In genomic region chr19:40619333-40620160, GRCh38 we compare ENCODE assay signal across 3 cellular contexts.
A peak's percentile ranks its signal among the peaks of the same experiment; 100 is the strongest.
TF ChIP-seq lines count a peak whose summit lies in the region.

No MANE protein-coding gene starts in this region.

TF ChIP-seq in SK-N-SH, 30 proteins besides CTCF, POLR2A, EP300 and RAD21 (continues in another document):
- TF ChIP-seq MXI1 (IDR thresholded peaks at IDR 0.05; ENCODE audit: low read depth, low read length) (no peak), GABPA (IDR thresholded peaks at IDR 0.05; ENCODE audit: low read depth) (no peak), NRF1 (IDR thresholded peaks at IDR 0.05; ENCODE audit: low read depth, low read length) (no peak), RCOR1 (IDR thresholded peaks at IDR 0.05; ENCODE audit: low read length) (no peak), FOXJ3 (CRISPR knock-in tag; IDR thresholded peaks at IDR 0.05) (no peak), TAF1 (IDR thresholded peaks at IDR 0.05; ENCODE audit: borderline replicate concordance, low read depth, low read length) (no peak), TCF12 (IDR thresholded peaks at IDR 0.05) (no peak), ZBTB33 (IDR thresholded peaks at IDR 0.05; ENCODE audit: borderline replicate concordance, low read depth) (no peak), RFX5 (IDR thresholded peaks at IDR 0.05; ENCODE audit: low read length) (no peak), CHD2 (IDR thresholded peaks at IDR 0.05; ENCODE audit: low read length, partially characterized antibody) (no peak), USF1 (IDR thresholded peaks at IDR 0.05; ENCODE audit: borderline replicate concordance, low read depth) (no peak), JUND (IDR thresholded peaks at IDR 0.05) (no peak)
- TF ChIP-seq, protein P1, sequence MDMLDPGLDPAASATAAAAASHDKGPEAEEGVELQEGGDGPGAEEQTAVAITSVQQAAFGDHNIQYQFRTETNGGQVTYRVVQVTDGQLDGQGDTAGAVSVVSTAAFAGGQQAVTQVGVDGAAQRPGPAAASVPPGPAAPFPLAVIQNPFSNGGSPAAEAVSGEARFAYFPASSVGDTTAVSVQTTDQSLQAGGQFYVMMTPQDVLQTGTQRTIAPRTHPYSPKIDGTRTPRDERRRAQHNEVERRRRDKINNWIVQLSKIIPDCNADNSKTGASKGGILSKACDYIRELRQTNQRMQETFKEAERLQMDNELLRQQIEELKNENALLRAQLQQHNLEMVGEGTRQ (IDR thresholded peaks at IDR 0.05; ENCODE audit: borderline replicate concordance, low read depth, low read length): no peak

TF ChIP-seq in SK-N-SH treated with all-trans-retinoic acid at 6 μM for 48 hours, 23 proteins besides CTCF, POLR2A, EP300 and RAD21:
- no peak for TF ChIP-seq ARNTL (CRISPR knock-in tag; IDR thresholded peaks at IDR 0.05; ENCODE audit: borderline replicate concordance, low read depth)
- TF ChIP-seq ZFP30 (CRISPR knock-in tag; IDR thresholded peaks at IDR 0.05): no peak
- TF ChIP-seq PPARA (CRISPR knock-in tag; IDR thresholded peaks at IDR 0.05; ENCODE audit: borderline replicate concordance): no peak
- no peak for TF ChIP-seq ZNF565 (CRISPR knock-in tag; conservative IDR thresholded peaks at IDR 0.05; ENCODE audit: low read depth)
- no peak for TF ChIP-seq CSDC2 (CRISPR knock-in tag; IDR thresholded peaks at IDR 0.05)
- no peak for TF ChIP-seq GLIS3 (CRISPR knock-in tag; IDR thresholded peaks at IDR 0.05)
- TF ChIP-seq TOX (CRISPR knock-in tag; IDR thresholded peaks at IDR 0.05; ENCODE audit: borderline replicate concordance): no peak
TF ChIP-seq in SK-N-SH treated with all-trans-retinoic acid at 6 μM for 48 hours: peak in this region for 0.

TF ChIP-seq in HepG2, 621 proteins besides CTCF, POLR2A, EP300 and RAD21:
- no peak for TF ChIP-seq SOX5 (CRISPR knock-in tag; IDR thresholded peaks at IDR 0.05; ENCODE audit: borderline replicate concordance)
- 0 out of 2 replicates have a peak, but pooled peaks have one; percentile 40 for TF ChIP-seq ZSCAN30 (CRISPR knock-in tag; IDR thresholded peaks at IDR 0.05)
